ENCODE assay signal across 10 cellular contexts in the genomic region with DNA sequence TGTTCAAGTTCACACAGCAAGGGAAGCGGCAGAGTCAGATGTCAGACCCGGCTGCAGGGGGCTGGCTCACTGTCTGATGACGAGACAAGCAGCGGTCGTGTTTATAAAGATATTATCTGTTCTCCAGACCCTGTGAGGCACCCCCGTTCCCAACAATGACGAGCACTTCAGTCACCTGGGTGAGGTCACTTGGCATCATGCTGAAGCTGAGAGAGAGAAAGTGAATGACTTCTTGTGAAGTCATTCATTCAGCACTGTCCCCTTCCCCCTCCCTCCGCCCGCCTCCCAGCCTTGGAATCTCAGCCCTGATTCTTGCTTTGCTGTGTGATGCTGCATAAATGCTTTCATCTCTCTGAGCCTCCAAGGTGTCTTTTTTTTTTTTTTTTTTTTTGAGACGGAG. TPM values are rescaled to one million over a fixed set of nuclear protein-coding genes. Genes with fewer than 3 reads are reported as not detected.
DNase-seq lines count a peak whose midpoint lies in the region; ATAC-seq and TF ChIP-seq lines count a peak whose summit lies in the region.
"Had no signal": no experiment of that assay in that cellular context is flagged by ENCODE, and none has a peak within 500 bp of the region (broad histone marks: within the 10 kb centered on the region; RNA-seq: fewer than 3 reads in every experiment).

No MANE protein-coding gene starts in this region.

- H2BK5ac ChIP-seq in IMR-90 (ENCODE audit: low read depth, low read length, poor library complexity, severe bottlenecking) = peak overlapping the region; percentile 29

- peak overlapping the region; percentile 71 for H2AFZ ChIP-seq in IMR-90 (replicated peaks; ENCODE audit: low read length, poor library complexity)

- no peaks in the 10 kb centered on the region for H4K20me1 ChIP-seq in IMR-90 (ENCODE audit: insufficient read depth, low read length)

- H3K18ac ChIP-seq in IMR-90 (ENCODE audit: low read depth, low read length) = 0 out of 2 replicates have a peak overlapping the region, but pooled peaks have one; percentile 33

- no peak overlapping the region for H3K56ac ChIP-seq in IMR-90 (ENCODE audit: extremely low read depth, insufficient read depth, low read length)

- peak overlapping the region; percentile 28; the same call in 1 of the 3 replicates for H2BK15ac ChIP-seq in IMR-90 (ENCODE audit: low read depth, low read length)

- in situ Hi-C loops in IMR-90 (cut with MboI; ENCODE audit: low sequenced_read_pairs) = no loop called here

- H4K8ac ChIP-seq in IMR-90 (ENCODE audit: low read depth in 2 of 2, low read length in 2 of 2) = peak overlapping the region in 1 of 2 experiments; percentile 74; a peak in 2 of 4 replicates

- TF ChIP-seq CTCF in IMR-90 (conservative IDR thresholded peaks at IDR 0.05; ENCODE audit: low read depth, low read length) = no peak
- no peak for TF ChIP-seq CTCF in sigmoid colon (IDR thresholded peaks at IDR 0.05)

- peaks cover 7% of the 10 kb centered on the region for H3K9me1 ChIP-seq in IMR-90 (ENCODE audit: insufficient read depth, low read length)

- no peak for TF ChIP-seq EP300 in sigmoid colon (IDR thresholded peaks at IDR 0.05)

- ATAC-seq in IMR-90 (ENCODE audit: low read depth) (peak; percentile 18), aorta (ENCODE audit: low FRiP score) (no peak)
- ATAC-seq: lower lobe of right lung had no signal

- peak overlapping the region; percentile 21; the same call in 1 of the 2 replicates for H2BK120ac ChIP-seq in IMR-90 (ENCODE audit: low read depth, low read length)

- H3K4me1 ChIP-seq in IMR-90 (ENCODE audit: control insufficient read depth, insufficient read depth, low read length) = peaks cover 20% of the 10 kb centered on the region
- no peaks in the 10 kb centered on the region for H3K4me1 ChIP-seq in aorta (ENCODE audit: control insufficient read depth in 1 of 2, insufficient read depth in 2 of 2, low read length in 2 of 2)
- H3K4me1 ChIP-seq in sigmoid colon = peaks cover 0 to 14% (median 6%) of the 10 kb centered on the region in 4 donors

- peak overlapping the region; percentile 82 for H3K14ac ChIP-seq in IMR-90 (replicated peaks; ENCODE audit: low read depth, low read length)

- peak overlapping the region; percentile 68; the same call in 1 of the 2 replicates for H2AK5ac ChIP-seq in IMR-90 (ENCODE audit: low read depth, low read length)

- H3K79me1 ChIP-seq in IMR-90 (ENCODE audit: low read depth in 1 of 2, low read length in 2 of 2) = no peaks in the 10 kb centered on the region

- intact Hi-C loops in IMR-90 (cut with micrococcal nuclease) (no loop called here), aorta (cut with DNase I) (no loop called here), sigmoid colon (cut with DNase I) (no loop called here)

- dilution Hi-C loops in IMR-90 (cut with HindIII; ENCODE audit: low sequenced_read_pairs, unreplicated experiment) = no loop called here

- no peak overlapping the region for H4K5ac ChIP-seq in IMR-90 (ENCODE audit: low read depth, low read length)

- WGBS in IMR-90 (ENCODE audit: extremely low coverage in 2 of 2, insufficient read length in 1 of 2), 2 experiments = 20% methylated on average over 2 of the region's 10 CpGs; no CpG with 5 or more reads in 1 of the 2 experiments
- 77 to 81% methylated on average over 10 of the region's 10 CpGs for WGBS in aorta, 2 donors
- WGBS in sigmoid colon, 2 donors = 79 to 83% methylated on average over 10 of the region's 10 CpGs

- H4K91ac ChIP-seq in IMR-90 (ENCODE audit: insufficient read depth, low read depth, low read length) = peak overlapping the region; percentile 50; the same call in 1 of the 2 replicates

- H3K27ac ChIP-seq in IMR-90 (ENCODE audit: insufficient read depth, low read length) (no peak overlapping the region), aorta (ENCODE audit: low read depth in 1 of 2, low read length in 2 of 2) (no peak overlapping the region), sigmoid colon (no peak overlapping the region)
- H3K27ac ChIP-seq: lower lobe of right lung had no signal

- no peak for TF ChIP-seq RAD21 in IMR-90 (IDR thresholded peaks at IDR 0.05; ENCODE audit: low read length)

- CTCF ChIA-PET in IMR-90 (lab: Yijun Ruan, JAX) = no interaction called here

- H3K4me2 ChIP-seq in IMR-90 (ENCODE audit: low read depth, low read length) = 0 out of 2 replicates have a peak overlapping the region, but pooled peaks have one; percentile 11

- H3K27me3 ChIP-seq in IMR-90 (ENCODE audit: control insufficient read depth, insufficient read depth, low read length) = no peaks in the 10 kb centered on the region
- H3K27me3 ChIP-seq in aorta (ENCODE audit: control insufficient read depth in 1 of 2, insufficient read depth in 2 of 2, low read length in 1 of 2) = no peaks in the 10 kb centered on the region
- no peaks in the 10 kb centered on the region for H3K27me3 ChIP-seq in sigmoid colon

- POLR2A ChIA-PET in IMR-90 (lab: Charles Lee; ENCODE audit: unreplicated experiment) = no interaction called here

- no peak overlapping the region for H2AK9ac ChIP-seq in IMR-90 (replicated peaks; ENCODE audit: low read depth, low read length, poor library complexity)

- peak; percentile 93 for DNase-seq in IMR-90
- peak; percentile 54 to 60 for DNase-seq in activated CD4-positive, alpha-beta T cell treated with anti-CD3 and anti-CD28 coated beads, Interleukin-2, amount 50 U/mL, for 4 hours
- peak; percentile 70 for DNase-seq in effector CD4-positive, alpha-beta T cell
- peak; percentile 18 to 80 for DNase-seq in stimulated activated CD4-positive, alpha-beta T cell treated with anti-CD3 and anti-CD28 coated beads, Interleukin-4, amount 100 ng/mL, for 4 hours
- no peak for DNase-seq in NCI-H526 (lab: John Stamatoyannopoulos, UW)
- DNase-seq in aorta = no peak
- no peak for DNase-seq in iPS-NIHi7 (ENCODE audit: extremely low spot score)
- DNase-seq in sigmoid colon = no peak
- DNase-seq: lower lobe of right lung had no signal

- H3K23ac ChIP-seq in IMR-90 (ENCODE audit: low read depth, low read length) = peak overlapping the region; percentile 64; the same call in 1 of the 2 replicates

- H3K36me3 ChIP-seq in IMR-90 (ENCODE audit: control insufficient read depth, insufficient read depth, low read length) = no peaks in the 10 kb centered on the region
- H3K36me3 ChIP-seq in aorta (ENCODE audit: control insufficient read depth in 1 of 2, insufficient read depth in 2 of 2, low read length in 1 of 2) = no peaks in the 10 kb centered on the region
- no peaks in the 10 kb centered on the region for H3K36me3 ChIP-seq in sigmoid colon
- H3K36me3 ChIP-seq: lower lobe of right lung had no signal

- BruUV-seq in IMR-90 (replicated peaks; lab: Mats Ljungman, UMichigan) = no TSS peak

- peak overlapping the region; percentile 80; the same call in 1 of the 2 replicates for H2BK20ac ChIP-seq in IMR-90 (ENCODE audit: low read depth, low read length)

- H3K9me3 ChIP-seq in IMR-90 (ENCODE audit: control insufficient read depth, insufficient read depth, low read length) (no peaks in the 10 kb centered on the region), aorta (ENCODE audit: control insufficient read depth, low read length) (no peaks in the 10 kb centered on the region), sigmoid colon (no peaks in the 10 kb centered on the region)
- H3K9me3 ChIP-seq: lower lobe of right lung had no signal

- H3K4ac ChIP-seq in IMR-90 (ENCODE audit: low read depth, low read length) = peak overlapping the region; percentile 60; the same call in 1 of the 2 replicates

- H3K9ac ChIP-seq in IMR-90 (ENCODE audit: low read depth, low read length) = no peak overlapping the region

- TF ChIP-seq POLR2A in IMR-90 (IDR thresholded peaks at IDR 0.05; ENCODE audit: low read depth, low read length) (no peak), sigmoid colon (IDR thresholded peaks at IDR 0.05) (no peak)

- no peak overlapping the region for H3K4me3 ChIP-seq in IMR-90 (ENCODE audit: insufficient read depth, low read depth, low read length)
- no peak overlapping the region for H3K4me3 ChIP-seq in aorta (ENCODE audit: low read length in 2 of 2)
- no peak overlapping the region for H3K4me3 ChIP-seq in sigmoid colon
- H3K4me3 ChIP-seq: lower lobe of right lung had no signal

TF ChIP-seq in IMR-90, 13 proteins besides CTCF, POLR2A, EP300 and RAD21:
- no peak; the same call in 1 of the 2 replicates for TF ChIP-seq NFE2L2 (IDR thresholded peaks at IDR 0.05; ENCODE audit: low read depth, low read length)
- TF ChIP-seq FOS (IDR thresholded peaks at IDR 0.05; ENCODE audit: low read depth, low read length) = peak; percentile 38; the same call in 1 of the 2 replicates

RNA-seq across cellular contexts. Expression of a gene that starts 4.9 kb away (rescaled TPM):
- total RNA-seq in IMR-90 (2012; rRNA removed) (0.18 TPM in 1 of 2 replicates, not detected in the other), aorta (1 to 10 TPM; 1.2 to 1.6 TPM), sigmoid colon (1 to 10 TPM in 3 of 4 donors, not detected in 1; 1.2 to 1.8 (median 1.8) TPM)
- polyA plus RNA-seq in IMR-90 (2012; rRNA removed) (1.1 TPM in 2 replicates), aorta (1 to 10 TPM; 1.5 to 2.6 TPM), sigmoid colon (1 to 10 TPM in 1 of 3 donors, under 1 TPM in 2; 0.46 to 1.6 (median 0.60) TPM)
- polyA plus RNA-seq in IMR-90 (2012; cell fraction: cytosol; rRNA removed) = 1.4 and 2.7 TPM in 2 replicates
- polyA plus RNA-seq in IMR-90 (2012; cell fraction: nucleus; rRNA removed; ENCODE audit: low replicate concordance) = 9.0 and 9.4 TPM in 2 replicates

RNA-seq across cellular contexts. Expression of a gene that starts 34.3 kb away (rescaled TPM):
- total RNA-seq in IMR-90 (2012; rRNA removed) (2.9 and 3.3 TPM in 2 replicates), aorta (10 to 100 TPM in 1 of 2 donors, 1 to 10 TPM in 1; 9.7 to 10.2 TPM), sigmoid colon (10 to 100 TPM in 2 of 4 donors, 1 to 10 TPM in 2; 5.7 to 12.5 (median 10.1) TPM)
- polyA plus RNA-seq in IMR-90 (2012; rRNA removed) (10.6 and 12.4 TPM in 2 replicates), aorta (10 to 100 TPM in 1 of 2 donors, 1 to 10 TPM in 1; 4.8 to 18.5 TPM), sigmoid colon (10 to 100 TPM in 1 of 3 donors, 1 to 10 TPM in 2; 6.5 to 16.0 (median 9.0) TPM)
- polyA plus RNA-seq in IMR-90 (2012; cell fraction: cytosol; rRNA removed) = 9.0 and 10.1 TPM in 2 replicates
- 34.5 and 54.5 TPM in 2 replicates for polyA plus RNA-seq in IMR-90 (2012; cell fraction: nucleus; rRNA removed; ENCODE audit: low replicate concordance)

RNA-seq across cellular contexts. Expression of a gene that starts 55.6 kb away (rescaled TPM):
- total RNA-seq in IMR-90 (2012; rRNA removed) = not detected in 2 replicates
- not detected in 2 replicates for polyA plus RNA-seq in IMR-90 (2012; rRNA removed)
- polyA plus RNA-seq in IMR-90 (2012; cell fraction: cytosol; rRNA removed) = not detected in 2 replicates
- polyA plus RNA-seq in IMR-90 (2012; cell fraction: nucleus; rRNA removed; ENCODE audit: low replicate concordance) = not detected in 2 replicates
- not detected for total RNA-seq in aorta
- not detected for polyA plus RNA-seq in aorta
- not detected for total RNA-seq in sigmoid colon
- under 1 TPM in 1 of 3 donors, not detected in 2; 0.22 TPM for polyA plus RNA-seq in sigmoid colon
- total RNA-seq: lower lobe of right lung; T-helper 1 cell treated with Interleukin-12 subunit alpha and Interleukin-12 subunit beta and Interleukin-4 antibody, amounts not matched to agents 30 ng/mL and 1 ng/mL, for 36 hours had no signal

RNA-seq across cellular contexts. Expression of a gene that starts 56.7 kb away (rescaled TPM):
- 141 and 161 TPM in 2 replicates for total RNA-seq in IMR-90 (2012; rRNA removed)
- 233 and 249 TPM in 2 replicates for polyA plus RNA-seq in IMR-90 (2012; rRNA removed)
- polyA plus RNA-seq in IMR-90 (2012; cell fraction: cytosol; rRNA removed) = 116 and 285 TPM in 2 replicates
- 66.3 and 168 TPM in 2 replicates for polyA plus RNA-seq in IMR-90 (2012; cell fraction: nucleus; rRNA removed; ENCODE audit: low replicate concordance)
- 10 to 100 TPM; 21.7 to 30.7 TPM for total RNA-seq in aorta
- polyA plus RNA-seq in aorta = 10 to 100 TPM; 44.3 to 47.1 TPM
- 10 to 100 TPM; 40.7 to 57.9 (median 52.1) TPM for total RNA-seq in sigmoid colon
- polyA plus RNA-seq in sigmoid colon = 100 to 1,000 TPM; 429 to 575 (median 512) TPM

Comparison
In these comparisons a context has a peak if more than half of its experiments do, and no peak if none do; other contexts are left out.
1. DNase-seq: peak in IMR-90 (single experiment), activated CD4-positive, alpha-beta T cell treated with anti-CD3 and anti-CD28 coated beads, Interleukin-2, amount 50 U/mL, for 4 hours (2 of 2), effector CD4-positive, alpha-beta T cell (single experiment) and stimulated activated CD4-positive, alpha-beta T cell treated with anti-CD3 and anti-CD28 coated beads, Interleukin-4, amount 100 ng/mL, for 4 hours (2 of 2); none in NCI-H526 (0 of 2), aorta (0 of 2), iPS-NIHi7 (single experiment) and sigmoid colon (single experiment).